37 cellular contexts compared by ENCODE assay signal in the genomic region with DNA sequence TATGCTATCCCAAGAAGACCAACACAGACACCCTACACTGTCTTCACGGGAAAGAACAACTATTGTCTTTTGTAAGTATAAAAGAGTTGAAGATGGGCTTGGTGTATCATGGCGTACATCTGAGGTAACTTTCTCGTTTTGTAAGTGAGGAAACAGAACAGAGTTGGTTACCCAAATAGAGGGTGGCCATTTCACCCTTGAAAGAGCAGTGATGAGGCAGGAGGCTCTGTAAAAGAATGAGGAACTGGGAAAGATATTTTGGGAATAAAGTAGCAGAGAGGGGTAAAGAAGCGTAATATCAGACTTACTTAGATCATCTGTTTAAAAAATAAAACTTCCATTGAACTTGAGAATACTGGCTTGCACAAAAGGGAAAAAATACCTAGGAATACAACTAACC. TPM values are rescaled to one million over a fixed set of nuclear protein-coding genes. Genes with fewer than 3 reads are reported as not detected.
"Had no signal": no experiment of that assay in that cellular context is flagged by ENCODE, and none has a peak within 500 bp of the region (broad histone marks: within the 10 kb centered on the region; RNA-seq: fewer than 3 reads in every experiment).

No MANE protein-coding gene starts in this region.

- H3K27me3 ChIP-seq: brain microvascular endothelial cell, esophagus muscularis mucosa, foreskin keratinocyte, gastrocnemius medialis, heart left ventricle had no signal

- H3K9me3 Mint-ChIP-seq: effector memory CD8-positive, alpha-beta T cell had no signal

- H3K36me3 Mint-ChIP-seq: activated naive CD8-positive, alpha-beta T cell had no signal

- DNase-seq: activated CD4-positive, alpha-beta T cell treated with anti-CD3 and anti-CD28 coated beads for 48 hours; activated CD4-positive, alpha-beta T cell treated with anti-CD3 and anti-CD28 coated beads, Interleukin-2, amount 50 U/mL, for 1 hour; activated CD4-positive, alpha-beta T cell treated with anti-CD3 and anti-CD28 coated beads, Interleukin-2, amount 50 U/mL, for 48 hours; activated CD8-positive, alpha-beta memory T cell treated with anti-CD3 and anti-CD28 coated beads for 24 hours; activated CD8-positive, alpha-beta T cell treated with anti-CD3 and anti-CD28 coated beads for 36 hours; activated effector memory CD4-positive, alpha-beta T cell treated with Interleukin-2 at 50 U/mL for 16 hours; activated gamma-delta T cell treated with Interleukin-2 at 50 U/mL for 16 hours; activated naive CD4-positive, alpha-beta T cell treated with anti-CD3 and anti-CD28 coated beads, Interleukin-2, amount 50 U/mL, for 16 hours; activated naive CD4-positive, alpha-beta T cell treated with Interleukin-2 at 50 U/mL for 16 hours; activated T-cell treated with anti-CD3 and anti-CD28 coated beads, Interleukin-2, amount 50 U/mL, for 4 hours; amniotic stem cell; anterior cingulate cortex; brain microvascular endothelial cell; dorsolateral prefrontal cortex; effector memory CD8-positive, alpha-beta T cell; erythroblast; foreskin keratinocyte; gastrocnemius medialis; glutamatergic neuron; heart left ventricle; T-helper 1 cell; T-helper 17 cell; T1000 had no signal

- H3K9me3 ChIP-seq: gastrocnemius medialis had no signal

- H3K27ac Mint-ChIP-seq: activated CD8-positive, alpha-beta T cell treated with anti-CD3 and anti-CD28 coated beads for 36 hours; activated naive CD8-positive, alpha-beta T cell; activated T-helper 17 cell treated with anti-CD3 and anti-CD28 coated beads, Interleukin-2, amount 50 U/mL, for 72 hours; dendritic cell treated with granulocyte-macrophage colony-stimulating factor and Interleukin-4, amounts not matched to agents 40 ng/mL and 50 ng/mL, for 4 days; effector memory CD8-positive, alpha-beta T cell; T-helper 17 cell; T-helper 2 cell treated with Interferon-gamma antibody and Interleukin-4, amounts not matched to agents 5 μg/mL and 100 μg/mL, for 36 hours; WTC11 had no signal

- ATAC-seq: activated CD4-positive, CD25-positive, alpha-beta regulatory T cell treated with anti-CD3 and anti-CD28 coated beads, Interleukin-2, amount 50 U/mL, for 24 hours; activated CD8-positive, alpha-beta T cell treated with anti-CD3 and anti-CD28 coated beads for 36 hours; activated T-cell treated with anti-CD3 and anti-CD28 coated beads, Interleukin-2, amount 50 U/mL, for 4 hours; activated T-helper 17 cell treated with anti-CD3 and anti-CD28 coated beads, Interleukin-2, amount 50 U/mL, for 72 hours; effector memory CD8-positive, alpha-beta T cell; foreskin keratinocyte; gastrocnemius medialis; heart left ventricle; T-helper 17 cell; WTC11 had no signal

- H3K4me1 ChIP-seq: esophagus muscularis mucosa, foreskin keratinocyte, gastrocnemius medialis, heart left ventricle had no signal

- H3K4me3 ChIP-seq: coronary artery, dorsolateral prefrontal cortex, esophagus muscularis mucosa, gastrocnemius medialis, heart left ventricle had no signal

- H3K36me3 ChIP-seq: brain microvascular endothelial cell, esophagus muscularis mucosa, gastrocnemius medialis, heart left ventricle had no signal

- H3K4me1 Mint-ChIP-seq: activated T-helper 17 cell treated with anti-CD3 and anti-CD28 coated beads, Interleukin-2, amount 50 U/mL, for 72 hours; T-helper 17 cell had no signal

- H3K27ac ChIP-seq: brain microvascular endothelial cell, coronary artery, dorsolateral prefrontal cortex, esophagus muscularis mucosa, foreskin keratinocyte, gastrocnemius medialis, heart left ventricle, VCaP had no signal

- H3K4me3 Mint-ChIP-seq: activated CD8-positive, alpha-beta T cell treated with anti-CD3 and anti-CD28 coated beads for 36 hours; activated naive CD8-positive, alpha-beta T cell; activated T-cell treated with anti-CD3 and anti-CD28 coated beads, Interleukin-2, amount 50 U/mL, for 4 hours; activated T-helper 17 cell treated with anti-CD3 and anti-CD28 coated beads, Interleukin-2, amount 50 U/mL, for 72 hours; central memory CD8-positive, alpha-beta T cell; dendritic cell treated with granulocyte-macrophage colony-stimulating factor and Interleukin-4, amounts not matched to agents 40 ng/mL and 50 ng/mL, for 4 days; effector memory CD8-positive, alpha-beta T cell; T-helper 17 cell; T-helper 2 cell treated with Interferon-gamma antibody and Interleukin-4, amounts not matched to agents 5 μg/mL and 100 μg/mL, for 36 hours; WTC11 had no signal

- H3K27me3 Mint-ChIP-seq: central memory CD8-positive, alpha-beta T cell; dendritic cell treated with granulocyte-macrophage colony-stimulating factor and Interleukin-4, amounts not matched to agents 40 ng/mL and 50 ng/mL, for 4 days; effector memory CD8-positive, alpha-beta T cell had no signal

RNA-seq across cellular contexts. Expression of a gene that starts 18.9 kb away (rescaled TPM):
- total RNA-seq: activated CD8-positive, alpha-beta T cell treated with anti-CD3 and anti-CD28 coated beads for 36 hours; activated T-helper 17 cell treated with anti-CD3 and anti-CD28 coated beads, Interleukin-2, amount 50 U/mL, for 72 hours; astrocyte; bronchial epithelial cell; cardiac septum; cerebellum; foreskin keratinocyte; heart left ventricle; WTC11 had no signal
- polyA plus RNA-seq: foreskin keratinocyte had no signal

RNA-seq across cellular contexts. Expression of a gene that starts 57.4 kb away (rescaled TPM):
- total RNA-seq: astrocyte, bronchial epithelial cell, cerebellum, foreskin keratinocyte, gastrocnemius medialis, WTC11 had no signal
- polyA plus RNA-seq: foreskin keratinocyte had no signal
